Comparison of ENCODE assay signal across 2 cellular contexts in the genomic region with DNA sequence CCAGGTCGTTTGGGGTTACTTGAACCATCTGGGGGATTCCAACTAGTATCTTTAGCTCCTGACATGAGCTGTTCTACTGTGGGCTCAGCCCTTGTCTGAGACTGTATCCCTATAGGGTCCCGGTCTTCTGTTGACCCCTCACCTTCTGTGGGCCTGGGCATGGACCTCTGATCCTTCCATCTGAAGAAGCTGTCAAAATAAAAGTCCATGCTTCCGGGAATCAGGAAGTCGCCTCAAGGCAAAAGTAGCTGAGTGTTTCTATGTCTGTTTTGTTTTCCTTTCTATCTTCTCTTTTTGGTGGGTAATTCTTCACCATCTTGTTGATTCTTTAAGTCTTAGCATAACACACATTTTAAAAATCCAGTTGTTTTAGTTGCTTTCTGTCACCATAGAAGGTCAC.
TF ChIP-seq lines count a peak whose summit lies in the region.

No MANE protein-coding gene starts in this region.

TF ChIP-seq in liver, 16 proteins besides CTCF, POLR2A, EP300 and RAD21:
- TF ChIP-seq YY1 (IDR thresholded peaks at IDR 0.05) = no peak
- TF ChIP-seq REST (IDR thresholded peaks at IDR 0.05) = no peak
- TF ChIP-seq NR2F2 (IDR thresholded peaks at IDR 0.05) = peak; percentile 43

TF ChIP-seq in HepG2, 621 proteins besides CTCF, POLR2A, EP300 and RAD21:
- TF ChIP-seq ZBTB38 (CRISPR knock-in tag; IDR thresholded peaks at IDR 0.05) (no peak), SOX13 (IDR thresholded peaks at IDR 0.05) (no peak), SOX13 (CRISPR knock-in tag; conservative IDR thresholded peaks at IDR 0.05 in 1 of 2, IDR thresholded peaks at IDR 0.05 in 1 of 2) (no peak), ZNF160 (CRISPR knock-in tag; IDR thresholded peaks at IDR 0.05) (no peak), HOXA9 (CRISPR knock-in tag; IDR thresholded peaks at IDR 0.05; ENCODE audit: borderline replicate concordance) (no peak), NFRKB (IDR thresholded peaks at IDR 0.05) (no peak), MBNL3 (CRISPR knock-in tag; conservative IDR thresholded peaks at IDR 0.05) (no peak), KDM5B (CRISPR knock-in tag; IDR thresholded peaks at IDR 0.05; ENCODE audit: borderline replicate concordance) (no peak), ZNF253 (CRISPR knock-in tag; IDR thresholded peaks at IDR 0.05; ENCODE audit: borderline replicate concordance) (no peak), ZNF20 (CRISPR knock-in tag; IDR thresholded peaks at IDR 0.05) (no peak), ZNF350 (CRISPR knock-in tag; IDR thresholded peaks at IDR 0.05; ENCODE audit: borderline replicate concordance, low read depth) (no peak), ZSCAN25 (CRISPR knock-in tag; IDR thresholded peaks at IDR 0.05) (no peak), STAT5B (CRISPR knock-in tag; IDR thresholded peaks at IDR 0.05) (no peak), FOXK2 (IDR thresholded peaks at IDR 0.05) (no peak), RFX1 (IDR thresholded peaks at IDR 0.05) (no peak), ZFP37 (CRISPR knock-in tag; IDR thresholded peaks at IDR 0.05; ENCODE audit: borderline replicate concordance) (no peak), ARID2 (CRISPR knock-in tag; IDR thresholded peaks at IDR 0.05; ENCODE audit: borderline replicate concordance) (no peak)
- TF ChIP-seq, protein P1, sequence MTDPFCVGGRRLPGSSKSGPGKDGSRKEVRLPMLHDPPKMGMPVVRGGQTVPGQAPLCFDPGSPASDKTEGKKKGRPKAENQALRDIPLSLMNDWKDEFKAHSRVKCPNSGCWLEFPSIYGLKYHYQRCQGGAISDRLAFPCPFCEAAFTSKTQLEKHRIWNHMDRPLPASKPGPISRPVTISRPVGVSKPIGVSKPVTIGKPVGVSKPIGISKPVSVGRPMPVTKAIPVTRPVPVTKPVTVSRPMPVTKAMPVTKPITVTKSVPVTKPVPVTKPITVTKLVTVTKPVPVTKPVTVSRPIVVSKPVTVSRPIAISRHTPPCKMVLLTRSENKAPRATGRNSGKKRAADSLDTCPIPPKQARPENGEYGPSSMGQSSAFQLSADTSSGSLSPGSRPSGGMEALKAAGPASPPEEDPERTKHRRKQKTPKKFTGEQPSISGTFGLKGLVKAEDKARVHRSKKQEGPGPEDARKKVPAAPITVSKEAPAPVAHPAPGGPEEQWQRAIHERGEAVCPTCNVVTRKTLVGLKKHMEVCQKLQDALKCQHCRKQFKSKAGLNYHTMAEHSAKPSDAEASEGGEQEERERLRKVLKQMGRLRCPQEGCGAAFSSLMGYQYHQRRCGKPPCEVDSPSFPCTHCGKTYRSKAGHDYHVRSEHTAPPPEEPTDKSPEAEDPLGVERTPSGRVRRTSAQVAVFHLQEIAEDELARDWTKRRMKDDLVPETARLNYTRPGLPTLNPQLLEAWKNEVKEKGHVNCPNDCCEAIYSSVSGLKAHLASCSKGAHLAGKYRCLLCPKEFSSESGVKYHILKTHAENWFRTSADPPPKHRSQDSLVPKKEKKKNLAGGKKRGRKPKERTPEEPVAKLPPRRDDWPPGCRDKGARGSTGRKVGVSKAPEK (CRISPR knock-in tag; IDR thresholded peaks at IDR 0.05; ENCODE audit: borderline replicate concordance) = no peak
- TF ChIP-seq, protein P2, sequence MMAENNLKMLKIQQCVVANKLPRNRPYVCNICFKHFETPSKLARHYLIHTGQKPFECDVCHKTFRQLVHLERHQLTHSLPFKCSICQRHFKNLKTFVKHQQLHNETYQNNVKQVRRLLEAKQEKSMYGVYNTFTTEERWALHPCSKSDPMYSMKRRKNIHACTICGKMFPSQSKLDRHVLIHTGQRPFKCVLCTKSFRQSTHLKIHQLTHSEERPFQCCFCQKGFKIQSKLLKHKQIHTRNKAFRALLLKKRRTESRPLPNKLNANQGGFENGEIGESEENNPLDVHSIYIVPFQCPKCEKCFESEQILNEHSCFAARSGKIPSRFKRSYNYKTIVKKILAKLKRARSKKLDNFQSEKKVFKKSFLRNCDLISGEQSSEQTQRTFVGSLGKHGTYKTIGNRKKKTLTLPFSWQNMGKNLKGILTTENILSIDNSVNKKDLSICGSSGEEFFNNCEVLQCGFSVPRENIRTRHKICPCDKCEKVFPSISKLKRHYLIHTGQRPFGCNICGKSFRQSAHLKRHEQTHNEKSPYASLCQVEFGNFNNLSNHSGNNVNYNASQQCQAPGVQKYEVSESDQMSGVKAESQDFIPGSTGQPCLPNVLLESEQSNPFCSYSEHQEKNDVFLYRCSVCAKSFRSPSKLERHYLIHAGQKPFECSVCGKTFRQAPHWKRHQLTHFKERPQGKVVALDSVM (CRISPR knock-in tag; IDR thresholded peaks at IDR 0.05) = no peak
- TF ChIP-seq, protein P3, sequence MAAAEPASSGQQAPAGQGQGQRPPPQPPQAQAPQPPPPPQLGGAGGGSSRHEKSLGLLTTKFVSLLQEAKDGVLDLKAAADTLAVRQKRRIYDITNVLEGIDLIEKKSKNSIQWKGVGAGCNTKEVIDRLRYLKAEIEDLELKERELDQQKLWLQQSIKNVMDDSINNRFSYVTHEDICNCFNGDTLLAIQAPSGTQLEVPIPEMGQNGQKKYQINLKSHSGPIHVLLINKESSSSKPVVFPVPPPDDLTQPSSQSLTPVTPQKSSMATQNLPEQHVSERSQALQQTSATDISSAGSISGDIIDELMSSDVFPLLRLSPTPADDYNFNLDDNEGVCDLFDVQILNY (CRISPR knock-in tag; conservative IDR thresholded peaks at IDR 0.05) = no peak
